13 cellular contexts compared by ENCODE assay signal in genomic region chr2:98280376-98281102, GRCh38.
DNase-seq lines count a peak whose midpoint lies in the region; ATAC-seq, FAIRE-seq and TF ChIP-seq lines count a peak whose summit lies in the region.
"Had no signal": no experiment of that assay in that cellular context is flagged by ENCODE, and none has a peak within 500 bp of the region (broad histone marks: within the 10 kb centered on the region; RNA-seq: fewer than 3 reads in every experiment).

No MANE protein-coding gene starts in this region.

- CTCF ChIA-PET in WTC11 (lab: Charles Lee), result interaction anchor here (5.6 kb wide), 1 partner anchor 11 kb away, joined by 28 read pairs; no protein-coding TSS in a partner anchor

- peaks cover 32% of the 10 kb centered on the region for H3K4me1 Mint-ChIP-seq in WTC11

- FAIRE-seq in kidney (lab: Jason Lieb, UNC), result peak; percentile 79
- FAIRE-seq in small intestine (lab: Jason Lieb, UNC), result no peak

- no peaks in the 10 kb centered on the region for H3K9me3 ChIP-seq in kidney (ENCODE audit: control insufficient read depth in 1 of 2, low read length in 2 of 2)
- H3K9me3 ChIP-seq in small intestine (ENCODE audit: control insufficient read depth, low read depth), result no peaks in the 10 kb centered on the region
- no peaks in the 10 kb centered on the region for H3K9me3 ChIP-seq in gastrocnemius medialis

- H3K9ac ChIP-seq in kidney (ENCODE audit: low read length in 2 of 2), result no peak overlapping the region

- H3K4me3 Mint-ChIP-seq in WTC11, result no peak overlapping the region

- no peak overlapping the region for H3K27ac Mint-ChIP-seq in WTC11
- H3K27ac Mint-ChIP-seq: stimulated activated naive B cell treated with anti-CD40 and anti-IgM and Interleukin-4, amounts not matched to agents 10 μg/mL and 1 μg/mL and 100 μg/mL, for 72 hours had no signal

- H3K4me1 ChIP-seq in kidney (ENCODE audit: control insufficient read depth in 1 of 2, insufficient read depth in 1 of 2, low read depth in 1 of 2, low read length in 2 of 2), result peaks cover 19 to 23% of the 10 kb centered on the region in 2 donors
- no peaks in the 10 kb centered on the region for H3K4me1 ChIP-seq in small intestine (ENCODE audit: control insufficient read depth in 2 of 2, insufficient read depth in 1 of 2, low read depth in 1 of 2, low read length in 1 of 2)
- no peaks in the 10 kb centered on the region for H3K4me1 ChIP-seq in gastrocnemius medialis

- intact Hi-C loops in kidney (cut with DNase I), result no loop called here
- intact Hi-C loops in gastrocnemius medialis (cut with DNase I; ENCODE audit: low total_unique reads), result no loop called here

- H3K27me3 Mint-ChIP-seq in WTC11 (ENCODE audit: low read depth), result peaks cover 4% of the 10 kb centered on the region; the same call in 1 of the 2 replicates

- H3K36me3 Mint-ChIP-seq in WTC11, result no peaks in the 10 kb centered on the region

- ATAC-seq in GM19438 (IDR thresholded peaks at IDR 0.05; ENCODE audit: low read depth, unreplicated experiment) (peak; percentile 64), WTC11 (peak; percentile 79), gastrocnemius medialis (no peak)
- ATAC-seq: Panc1; stimulated activated naive B cell treated with anti-CD40 and anti-IgM and Interleukin-4, amounts not matched to agents 10 μg/mL and 1 μg/mL and 100 μg/mL, for 72 hours had no signal

- POLR2A ChIA-PET in WTC11 (lab: Charles Lee), result no interaction called here

- TF ChIP-seq CTCF in WTC11 (IDR thresholded peaks at IDR 0.05), result no peak
- TF ChIP-seq CTCF in kidney (IDR thresholded peaks at IDR 0.05; ENCODE audit: borderline replicate concordance, extremely low read depth, insufficient read depth), result no peak
- TF ChIP-seq CTCF in gastrocnemius medialis (IDR thresholded peaks at IDR 0.05 in 4 of 5, conservative IDR thresholded peaks at IDR 0.05 in 1 of 5), result no peak

- H3K9me3 Mint-ChIP-seq in WTC11, result 0 out of 2 replicates have a peak, but pooled peaks cover 3% of the 10 kb centered on the region

- H3K27ac ChIP-seq in kidney (ENCODE audit: low read depth in 2 of 2, low read length in 2 of 2) (peak overlapping the region in 1 of 2 donors; percentile 20), small intestine (ENCODE audit: low read depth in 1 of 2, low read length in 1 of 2) (peak overlapping the region; percentile 16 to 89), gastrocnemius medialis (no peak overlapping the region), substantia nigra (ENCODE audit: low read depth, low read length, poor library complexity, severe bottlenecking) (no peak overlapping the region)

- H3K36me3 ChIP-seq in kidney (ENCODE audit: control insufficient read depth in 1 of 2, insufficient read depth in 2 of 2, low read length in 2 of 2), result no peaks in the 10 kb centered on the region
- H3K36me3 ChIP-seq in small intestine (ENCODE audit: control insufficient read depth in 2 of 2, insufficient read depth in 2 of 2, low read length in 2 of 2), result no peaks in the 10 kb centered on the region
- no peaks in the 10 kb centered on the region for H3K36me3 ChIP-seq in gastrocnemius medialis

- in situ Hi-C loops in gastrocnemius medialis (cut with MboI; ENCODE audit: low sequenced_read_pairs in 4 of 4), result no loop called here

- H3K4me3 ChIP-seq in kidney (ENCODE audit: low read length in 2 of 2) (peak overlapping the region in 1 of 2 donors; percentile 28), small intestine (ENCODE audit: low read depth in 1 of 2, low read length in 2 of 2) (peak overlapping the region in 1 of 2 donors; percentile 29), gastrocnemius medialis (no peak overlapping the region)

- peak; percentile 30 for DNase-seq in WTC11 (ENCODE audit: low spot score)
- peak; percentile 87 for DNase-seq in kidney
- DNase-seq in small intestine, result peak; percentile 90
- no peak for DNase-seq in gastrocnemius medialis
- DNase-seq in stimulated activated naive CD4-positive, alpha-beta T cell (lab: John Stamatoyannopoulos, UW), result no peak
- no peak for DNase-seq in stimulated activated CD4-positive, alpha-beta T cell treated with anti-CD3 and anti-CD28 coated beads, Interleukin-4, amount 100 ng/mL, for 24 hours
- no peak for DNase-seq in substantia nigra (lab: John Stamatoyannopoulos, UW)
- DNase-seq: activated CD4-positive, alpha-beta T cell treated with anti-CD3 and anti-CD28 coated beads for 4 hours; amygdala; DMS153; stimulated activated naive B cell treated with anti-CD40 and anti-IgM and Interleukin-4, amounts not matched to agents 10 μg/mL and 1 μg/mL and 100 μg/mL, for 72 hours had no signal

- WGBS in small intestine, 3 donors, result 19 to 37% (median 33%) methylated on average over 18 of the region's 18 CpGs

- no peak for TF ChIP-seq POLR2A in gastrocnemius medialis (IDR thresholded peaks at IDR 0.05)

- peaks cover 0 to 4% of the 10 kb centered on the region in 2 donors for H3K27me3 ChIP-seq in small intestine (ENCODE audit: control insufficient read depth in 2 of 2, insufficient read depth in 2 of 2, low read length in 2 of 2)
- H3K27me3 ChIP-seq in gastrocnemius medialis, result peaks cover 0 to 8% (median 5%) of the 10 kb centered on the region in 3 donors

TF ChIP-seq in WTC11, 78 proteins besides CTCF, POLR2A, EP300 and RAD21:
- no peak for TF ChIP-seq FOXK1 (CRISPR knock-in tag; IDR thresholded peaks at IDR 0.05)
- TF ChIP-seq E2F5 (CRISPR knock-in tag; IDR thresholded peaks at IDR 0.05), result no peak
- TF ChIP-seq ZNF317 (CRISPR knock-in tag; IDR thresholded peaks at IDR 0.05; ENCODE audit: borderline replicate concordance, low read depth), result no peak
- TF ChIP-seq ETV6 (CRISPR knock-in tag; IDR thresholded peaks at IDR 0.05), result no peak

Comparison
In these comparisons a context has a peak if more than half of its experiments do, and no peak if none do; other contexts are left out.
1. ATAC-seq: peak in GM19438 (single experiment) and WTC11 (single experiment); none in gastrocnemius medialis (0 of 2).
2. DNase-seq: peak in WTC11 (single experiment), kidney (single experiment) and small intestine (single experiment); none in gastrocnemius medialis (0 of 2), stimulated activated naive CD4-positive, alpha-beta T cell (0 of 6), stimulated activated CD4-positive, alpha-beta T cell treated with anti-CD3 and anti-CD28 coated beads, Interleukin-4, amount 100 ng/mL, for 24 hours (single experiment) and substantia nigra (0 of 49).
3. H3K27ac ChIP-seq: peak in small intestine (2 of 2); none in gastrocnemius medialis (0 of 4) and substantia nigra (single experiment).